8 cellular contexts compared by ENCODE assay signal in genomic region chr3:13479332-13479581, GRCh38. TPM values are rescaled to one million over a fixed set of nuclear protein-coding genes. Genes with fewer than 3 reads are reported as not detected.
A peak's percentile ranks its signal among the peaks of the same experiment; 100 is the strongest.
DNase-seq lines count a peak whose midpoint lies in the region; TF ChIP-seq lines count a peak whose summit lies in the region.

No MANE protein-coding gene starts in this region.

- H3K27me3 ChIP-seq in HAP-1 (ENCODE audit: low read depth), result no peaks in the 10 kb centered on the region
- H3K27me3 ChIP-seq in effector memory CD4-positive, alpha-beta T cell (replicated peaks; ENCODE audit: control insufficient read depth, insufficient read depth, low read length, poor library complexity, severe bottlenecking), result no peaks in the 10 kb centered on the region

- no peaks in the 10 kb centered on the region for H3K9me3 ChIP-seq in HAP-1
- H3K9me3 ChIP-seq in effector memory CD4-positive, alpha-beta T cell (ENCODE audit: control insufficient read depth, low read length), result no peaks in the 10 kb centered on the region

- H3K4me1 Mint-ChIP-seq in T-helper 2 cell treated with Interferon-gamma antibody and Interleukin-4, amounts not matched to agents 5 μg/mL and 100 μg/mL, for 36 hours (ENCODE audit: low read depth), result peaks cover 4% of the 10 kb centered on the region
- H3K4me1 Mint-ChIP-seq in mesothelial cell of epicardium, result peaks cover 50% of the 10 kb centered on the region

- no peaks in the 10 kb centered on the region for H3K9me3 Mint-ChIP-seq in T-helper 2 cell treated with Interferon-gamma antibody and Interleukin-4, amounts not matched to agents 5 μg/mL and 100 μg/mL, for 36 hours
- H3K9me3 Mint-ChIP-seq in mesothelial cell of epicardium, result no peaks in the 10 kb centered on the region

- DNase-seq in AG08396 (ENCODE audit: low spot score) (peak; percentile 63), HAP-1 (ENCODE audit: low spot score in 2 of 2) (no peak), mesothelial cell of epicardium (ENCODE audit: low spot score in 2 of 2, unreplicated experiment in 2 of 2) (no peak), GM13976 (ENCODE audit: low spot score) (no peak)
- DNase-seq in T-helper 2 cell treated with Interferon-gamma antibody and Interleukin-4, amounts not matched to agents 5 μg/mL and 100 μg/mL, for 36 hours (ENCODE audit: low spot score), result peak; percentile 34
- DNase-seq in effector memory CD4-positive, alpha-beta T cell, result no peak
- peak; percentile 62 for DNase-seq in stimulated activated CD8-positive, alpha-beta memory T cell treated with anti-CD3 and anti-CD28 coated beads, Interleukin-4, amount 100 ng/mL, for 48 hours
- no peak for DNase-seq in activated effector memory CD4-positive, alpha-beta T cell treated with anti-CD3 and anti-CD28 coated beads, Interleukin-2, amount 50 U/mL, for 16 hours

- TF ChIP-seq CTCF in mesothelial cell of epicardium (IDR thresholded peaks at IDR 0.05; ENCODE audit: unreplicated experiment) (no peak), GM13976 (IDR thresholded peaks at IDR 0.05; ENCODE audit: borderline replicate concordance, control extremely low read depth, extremely low read depth, insufficient read depth, missing control alignments) (no peak)

- in situ Hi-C loops in HAP-1 (cut with MboI; ENCODE audit: low sequenced_read_pairs) (no loop called here), GM13976 (cut with MboI; ENCODE audit: low sequenced_read_pairs, unreplicated experiment) (no loop called here)

- H3K36me3 ChIP-seq in HAP-1 (replicated peaks), result no peaks in the 10 kb centered on the region
- no peaks in the 10 kb centered on the region for H3K36me3 ChIP-seq in effector memory CD4-positive, alpha-beta T cell (ENCODE audit: control insufficient read depth, insufficient read depth, low read length)

- H3K4me3 ChIP-seq in HAP-1, result peak overlapping the region; percentile 53
- peak overlapping the region; percentile 83 for H3K4me3 ChIP-seq in effector memory CD4-positive, alpha-beta T cell (ENCODE audit: insufficient read depth, low read depth, low read length, poor library complexity, severe bottlenecking)

- peaks cover 3% of the 10 kb centered on the region for H3K27me3 Mint-ChIP-seq in T-helper 2 cell treated with Interferon-gamma antibody and Interleukin-4, amounts not matched to agents 5 μg/mL and 100 μg/mL, for 36 hours (ENCODE audit: low read depth)
- H3K27me3 Mint-ChIP-seq in mesothelial cell of epicardium (ENCODE audit: low read depth), result no peaks in the 10 kb centered on the region

- no peaks in the 10 kb centered on the region for H3K36me3 Mint-ChIP-seq in T-helper 2 cell treated with Interferon-gamma antibody and Interleukin-4, amounts not matched to agents 5 μg/mL and 100 μg/mL, for 36 hours (ENCODE audit: low read depth)
- peaks cover 4% of the 10 kb centered on the region for H3K36me3 Mint-ChIP-seq in mesothelial cell of epicardium

- H3K4me3 Mint-ChIP-seq in T-helper 2 cell treated with Interferon-gamma antibody and Interleukin-4, amounts not matched to agents 5 μg/mL and 100 μg/mL, for 36 hours, result peak overlapping the region; percentile 89
- peak overlapping the region; percentile 86 for H3K4me3 Mint-ChIP-seq in mesothelial cell of epicardium

- peaks cover 21% of the 10 kb centered on the region for H3K4me1 ChIP-seq in HAP-1
- H3K4me1 ChIP-seq in effector memory CD4-positive, alpha-beta T cell (ENCODE audit: control insufficient read depth, insufficient read depth, low read length, poor library complexity, severe bottlenecking), result peaks cover 14% of the 10 kb centered on the region

- H3K27ac Mint-ChIP-seq in T-helper 2 cell treated with Interferon-gamma antibody and Interleukin-4, amounts not matched to agents 5 μg/mL and 100 μg/mL, for 36 hours, result peak overlapping the region; percentile 83
- H3K27ac Mint-ChIP-seq in mesothelial cell of epicardium, result peak overlapping the region; percentile 90

- H3K27ac ChIP-seq in effector memory CD4-positive, alpha-beta T cell (ENCODE audit: insufficient read depth, low read length, poor library complexity, severe bottlenecking), result peak overlapping the region; percentile 91

RNA-seq across cellular contexts. Expression of gene HDAC11, which starts 0.8 kb away (rescaled TPM):
- total RNA-seq in mesothelial cell of epicardium, result 15.4 to 19.1 TPM (median 16.4 TPM) in 3 replicates

RNA-seq across cellular contexts. Expression of gene NUP210, which starts 59.1 kb away (rescaled TPM):
- 25.9 to 27.9 TPM (median 26.7 TPM) in 3 replicates for total RNA-seq in mesothelial cell of epicardium

Comparison
In these comparisons a context has a peak if more than half of its experiments do, and no peak if none do; other contexts are left out.
1. DNase-seq: peak in AG08396 (single experiment), T-helper 2 cell treated with Interferon-gamma antibody and Interleukin-4, amounts not matched to agents 5 μg/mL and 100 μg/mL, for 36 hours (single experiment) and stimulated activated CD8-positive, alpha-beta memory T cell treated with anti-CD3 and anti-CD28 coated beads, Interleukin-4, amount 100 ng/mL, for 48 hours (single experiment); none in HAP-1 (0 of 2), effector memory CD4-positive, alpha-beta T cell (0 of 3), mesothelial cell of epicardium (0 of 2), GM13976 (single experiment) and activated effector memory CD4-positive, alpha-beta T cell treated with anti-CD3 and anti-CD28 coated beads, Interleukin-2, amount 50 U/mL, for 16 hours (single experiment).